9 cellular contexts compared by ENCODE assay signal in the genomic region with DNA sequence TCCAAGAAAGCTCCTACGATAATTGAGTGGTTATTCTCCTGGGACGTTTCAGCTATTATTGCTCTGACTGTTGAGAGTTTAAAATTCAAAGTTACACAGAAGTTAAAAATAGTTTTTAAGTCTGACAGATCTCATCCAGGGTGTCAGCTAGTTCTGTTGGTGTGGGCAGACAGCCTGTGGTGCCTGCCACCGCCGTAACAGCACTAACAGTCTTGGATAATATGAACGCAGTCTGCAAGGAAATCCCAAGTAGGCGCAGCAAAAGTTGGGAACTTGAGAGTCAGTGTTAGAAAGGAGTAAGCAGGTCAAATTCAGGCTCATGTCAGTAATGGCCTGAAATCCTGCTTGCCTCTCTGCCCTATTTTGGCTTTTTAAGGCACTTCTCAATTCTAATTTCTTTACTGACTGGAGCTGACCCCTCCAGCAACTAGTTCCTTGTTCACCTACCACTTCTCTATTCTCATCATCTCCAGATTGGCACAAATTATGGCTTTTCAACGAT. TPM values are rescaled to one million over a fixed set of nuclear protein-coding genes. Genes with fewer than 3 reads are reported as not detected.
DNase-seq lines count a peak whose midpoint lies in the region; ATAC-seq and TF ChIP-seq lines count a peak whose summit lies in the region.
"Had no signal": no experiment of that assay in that cellular context is flagged by ENCODE, and none has a peak within 500 bp of the region (broad histone marks: within the 10 kb centered on the region; RNA-seq: fewer than 3 reads in every experiment).

No MANE protein-coding gene starts in this region.

- H3K27ac ChIP-seq in cardiac muscle cell = no peak overlapping the region
- H3K27ac ChIP-seq in breast epithelium = peak overlapping the region in 1 of 2 donors; percentile 33
- no peak overlapping the region for H3K27ac ChIP-seq in mucosa of rectum (ENCODE audit: low read depth in 2 of 2, low read length in 2 of 2)
- peak overlapping the region; percentile 94 for H3K27ac ChIP-seq in vagina
- H3K27ac ChIP-seq: SK-N-MC had no signal

- peak overlapping the region; percentile 86 for H3K4me3 ChIP-seq in cardiac muscle cell
- peak overlapping the region; percentile 80 to 93 (median 90) for H3K4me3 ChIP-seq in breast epithelium
- H3K4me3 ChIP-seq in mucosa of rectum (ENCODE audit: low read length in 2 of 2) = peak overlapping the region; percentile 84 to 90
- H3K4me3 ChIP-seq in vagina = peak overlapping the region; percentile 83 to 94

- TF ChIP-seq POLR2A in breast epithelium (IDR thresholded peaks at IDR 0.05) (no peak), vagina (IDR thresholded peaks at IDR 0.05) (no peak)

- H3K9me3 ChIP-seq in cardiac muscle cell (ENCODE audit: low read depth) (no peaks in the 10 kb centered on the region), breast epithelium (no peaks in the 10 kb centered on the region), mucosa of rectum (ENCODE audit: control insufficient read depth in 2 of 2, low read length in 2 of 2) (no peaks in the 10 kb centered on the region), vagina (no peaks in the 10 kb centered on the region)

- intact Hi-C loops in cardiac septum (cut with DNase I) = loop anchor here (2.0 to 10.0 kb wide), 4 partner anchors 39 to 1681 kb away; a partner anchor contains a TSS
- intact Hi-C loops in breast epithelium (cut with DNase I; ENCODE audit: low total_unique reads) = no loop called here
- intact Hi-C loops in vagina (cut with DNase I) = no loop called here

- peak overlapping the region; percentile 9 to 19 for H3K9ac ChIP-seq in mucosa of rectum (ENCODE audit: low read depth in 1 of 2, low read length in 2 of 2)

- H3K36me3 ChIP-seq in cardiac muscle cell = no peaks in the 10 kb centered on the region
- no peaks in the 10 kb centered on the region for H3K36me3 ChIP-seq in breast epithelium
- H3K36me3 ChIP-seq in mucosa of rectum (ENCODE audit: control insufficient read depth in 2 of 2, insufficient read depth in 2 of 2, low read length in 2 of 2) = no peaks in the 10 kb centered on the region
- H3K36me3 ChIP-seq in vagina = no peaks in the 10 kb centered on the region

- H3K27me3 ChIP-seq in cardiac muscle cell (peaks cover 15% of the 10 kb centered on the region), breast epithelium (no peaks in the 10 kb centered on the region), mucosa of rectum (ENCODE audit: control insufficient read depth in 2 of 2, insufficient read depth in 2 of 2, low read length in 2 of 2) (no peaks in the 10 kb centered on the region), vagina (no peaks in the 10 kb centered on the region)

- TF ChIP-seq CTCF in cardiac muscle cell (IDR thresholded peaks at IDR 0.05; ENCODE audit: low read depth, low read length) (no peak), breast epithelium (IDR thresholded peaks at IDR 0.05) (no peak), vagina (IDR thresholded peaks at IDR 0.05) (no peak)

- H3K4me1 ChIP-seq in cardiac muscle cell (ENCODE audit: low read depth) (peaks cover 10% of the 10 kb centered on the region), breast epithelium (no peaks in the 10 kb centered on the region), mucosa of rectum (ENCODE audit: control insufficient read depth in 2 of 2, insufficient read depth in 2 of 2, low read length in 2 of 2) (peaks cover 3 to 4% of the 10 kb centered on the region in 2 donors), vagina (peaks cover 48% of the 10 kb centered on the region)

- ATAC-seq in HG03196 (IDR thresholded peaks at IDR 0.05; ENCODE audit: unreplicated experiment) (no peak), HG03571 (IDR thresholded peaks at IDR 0.05; ENCODE audit: unreplicated experiment) (no peak), GM21723 (IDR thresholded peaks at IDR 0.05; ENCODE audit: unreplicated experiment) (no peak)

- DNase-seq in cardiac muscle cell (ENCODE audit: low read depth in 1 of 2, low spot score in 1 of 2) (peak; percentile 19 to 38), cardiac septum (ENCODE audit: low spot score) (no peak), breast epithelium (ENCODE audit: low spot score in 2 of 2) (no peak), vagina (ENCODE audit: extremely low spot score in 2 of 2) (no peak)

RNA-seq across cellular contexts. Expression of a gene that starts 1.7 kb away (rescaled TPM):
- total RNA-seq in cardiac muscle cell = 11.8 and 20.9 TPM in 2 replicates
- 2.7 and 7.7 TPM in 2 replicates for polyA plus RNA-seq in cardiac muscle cell
- 38.2 TPM for total RNA-seq in cardiac septum
- total RNA-seq in breast epithelium = 10 to 100 TPM; 25.5 to 37.9 (median 28.5) TPM
- 22.6 TPM for total RNA-seq in vagina

RNA-seq across cellular contexts. Expression of a gene that starts 59.0 kb away (rescaled TPM):
- total RNA-seq in cardiac muscle cell (4.3 and 6.0 TPM in 2 replicates), cardiac septum (3.5 TPM), breast epithelium (1 to 10 TPM; 5.4 to 9.5 (median 9.2) TPM), vagina (15.7 TPM)
- polyA plus RNA-seq in cardiac muscle cell = 8.4 and 12.5 TPM in 2 replicates

Comparison
In these comparisons a context has a peak if more than half of its experiments do, and no peak if none do; other contexts are left out.
1. DNase-seq: peak in cardiac muscle cell (2 of 2); none in cardiac septum (single experiment), breast epithelium (0 of 2) and vagina (0 of 2).
2. Peak in every context shown above with its lines, with median percentiles within 50 percentile points of each other: H3K4me3 ChIP-seq.